17 cellular contexts compared by ENCODE assay signal in the genomic region with DNA sequence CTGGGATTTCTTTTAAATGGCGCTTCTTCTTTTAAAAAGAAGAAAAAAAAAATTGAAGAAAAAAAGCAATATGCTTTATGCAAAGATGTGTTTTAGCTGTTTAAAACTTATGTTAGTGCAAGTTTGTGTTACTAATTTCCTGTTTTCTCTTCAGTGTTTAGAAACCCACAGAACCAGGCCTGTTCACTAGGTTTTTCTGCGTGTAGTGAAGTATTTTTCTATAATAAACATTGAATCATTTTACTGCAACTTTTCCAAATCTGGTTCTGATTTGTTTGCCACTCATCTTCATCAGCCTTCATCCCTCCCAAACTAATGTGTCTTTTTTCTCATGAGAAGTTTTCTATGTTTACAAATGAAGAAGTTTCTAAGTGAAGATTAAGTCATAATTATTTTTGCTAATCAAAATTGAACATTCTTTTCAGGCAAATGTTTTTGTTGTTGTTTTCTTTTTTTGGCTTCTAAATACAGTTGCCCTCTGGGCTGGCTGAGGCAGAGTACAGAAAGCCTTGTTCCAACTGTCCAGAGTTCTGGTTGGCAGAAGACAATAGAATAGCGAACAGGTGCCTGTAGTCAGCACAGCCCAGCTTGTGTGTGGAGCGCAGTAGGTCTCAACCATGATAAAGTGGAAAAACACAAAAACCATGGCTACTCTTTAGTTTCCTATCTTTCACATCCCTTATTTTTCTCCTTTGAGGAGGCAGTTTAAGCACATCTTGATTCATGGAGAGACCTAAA.
"Had no signal": no experiment of that assay in that cellular context is flagged by ENCODE, and none has a peak within 500 bp of the region (broad histone marks: within the 10 kb centered on the region; RNA-seq: fewer than 3 reads in every experiment).

No MANE protein-coding gene starts in this region.

- ATAC-seq: activated naive CD8-positive, alpha-beta T cell treated with anti-CD3 and anti-CD28 coated beads, Interleukin-2, amount 50 U/mL, for 24 hours; effector memory CD8-positive, alpha-beta T cell; right lobe of liver had no signal

- H3K4me1 ChIP-seq: breast epithelium, prostate gland, right lobe of liver, testis had no signal

- H3K4me3 Mint-ChIP-seq: activated CD4-positive, alpha-beta T cell treated with anti-CD3 and anti-CD28 coated beads, Interleukin-2, amount 10 ng/mL, durations not matched to agents 7 days and 5 days; activated naive CD4-positive, alpha-beta T cell treated with anti-CD3 and anti-CD28 coated beads for 36 hours; activated naive CD8-positive, alpha-beta T cell treated with anti-CD3 and anti-CD28 coated beads, Interleukin-2, amount 50 U/mL, for 24 hours; effector memory CD8-positive, alpha-beta T cell; nephron progenitor cell; T-helper 2 cell treated with Interferon-gamma antibody and Interleukin-4, amounts not matched to agents 5 μg/mL and 100 μg/mL, for 36 hours had no signal

- H3K36me3 ChIP-seq: breast epithelium, prostate gland, right lobe of liver had no signal

- H3K9me3 ChIP-seq: breast epithelium, prostate gland, right lobe of liver, stomach, testis had no signal

- H3K4me3 ChIP-seq: breast epithelium, prostate gland, right lobe of liver, stomach, testis had no signal

- H3K4me1 Mint-ChIP-seq: activated naive CD8-positive, alpha-beta T cell treated with anti-CD3 and anti-CD28 coated beads, Interleukin-2, amount 50 U/mL, for 24 hours had no signal

- H3K27me3 Mint-ChIP-seq: activated CD4-positive, alpha-beta T cell treated with anti-CD3 and anti-CD28 coated beads, Interleukin-2, amount 10 ng/mL, durations not matched to agents 7 days and 5 days; activated naive CD8-positive, alpha-beta T cell treated with anti-CD3 and anti-CD28 coated beads, Interleukin-2, amount 50 U/mL, for 24 hours; effector memory CD8-positive, alpha-beta T cell had no signal

- H3K27me3 ChIP-seq: breast epithelium, right lobe of liver, stomach, testis had no signal

- H3K27ac Mint-ChIP-seq: activated CD4-positive, alpha-beta T cell treated with anti-CD3 and anti-CD28 coated beads, Interleukin-2, amount 10 ng/mL, durations not matched to agents 7 days and 5 days; activated naive CD4-positive, alpha-beta T cell treated with anti-CD3 and anti-CD28 coated beads for 36 hours; activated naive CD8-positive, alpha-beta T cell treated with anti-CD3 and anti-CD28 coated beads, Interleukin-2, amount 50 U/mL, for 24 hours; effector memory CD8-positive, alpha-beta T cell; nephron progenitor cell; T-helper 2 cell treated with Interferon-gamma antibody and Interleukin-4, amounts not matched to agents 5 μg/mL and 100 μg/mL, for 36 hours had no signal

- DNase-seq: activated CD4-positive, alpha-beta T cell treated with anti-CD3 and anti-CD28 coated beads, Interleukin-2, amount 10 ng/mL, durations not matched to agents 7 days and 5 days; activated naive CD4-positive, alpha-beta T cell treated with anti-CD3 and anti-CD28 coated beads for 36 hours; activated naive CD8-positive, alpha-beta T cell treated with anti-CD3 and anti-CD28 coated beads, Interleukin-2, amount 50 U/mL, for 24 hours; dermis blood vessel endothelial cell; effector memory CD8-positive, alpha-beta T cell; hippocampal formation; nephron progenitor cell; occipital lobe; right lobe of liver; stimulated activated CD4-positive, alpha-beta T cell treated with anti-CD3 and anti-CD28 coated beads, Interleukin-12 subunit alpha, Interleukin-12 subunit beta, amount 100 ng/mL, for 4 hours; stimulated activated CD4-positive, alpha-beta T cell treated with anti-CD3 and anti-CD28 coated beads, Interleukin-2, amount 100 ng/mL, for 24 hours; stomach; testis had no signal

- H3K9me3 Mint-ChIP-seq: activated CD4-positive, alpha-beta T cell treated with anti-CD3 and anti-CD28 coated beads, Interleukin-2, amount 10 ng/mL, durations not matched to agents 7 days and 5 days; activated naive CD4-positive, alpha-beta T cell treated with anti-CD3 and anti-CD28 coated beads for 36 hours; activated naive CD8-positive, alpha-beta T cell treated with anti-CD3 and anti-CD28 coated beads, Interleukin-2, amount 50 U/mL, for 24 hours; effector memory CD8-positive, alpha-beta T cell; nephron progenitor cell; T-helper 2 cell treated with Interferon-gamma antibody and Interleukin-4, amounts not matched to agents 5 μg/mL and 100 μg/mL, for 36 hours had no signal

- H3K27ac ChIP-seq: epithelial cell of prostate, prostate gland, right lobe of liver, testis had no signal
